ENCODE assay signal across 8 cellular contexts in the genomic region with DNA sequence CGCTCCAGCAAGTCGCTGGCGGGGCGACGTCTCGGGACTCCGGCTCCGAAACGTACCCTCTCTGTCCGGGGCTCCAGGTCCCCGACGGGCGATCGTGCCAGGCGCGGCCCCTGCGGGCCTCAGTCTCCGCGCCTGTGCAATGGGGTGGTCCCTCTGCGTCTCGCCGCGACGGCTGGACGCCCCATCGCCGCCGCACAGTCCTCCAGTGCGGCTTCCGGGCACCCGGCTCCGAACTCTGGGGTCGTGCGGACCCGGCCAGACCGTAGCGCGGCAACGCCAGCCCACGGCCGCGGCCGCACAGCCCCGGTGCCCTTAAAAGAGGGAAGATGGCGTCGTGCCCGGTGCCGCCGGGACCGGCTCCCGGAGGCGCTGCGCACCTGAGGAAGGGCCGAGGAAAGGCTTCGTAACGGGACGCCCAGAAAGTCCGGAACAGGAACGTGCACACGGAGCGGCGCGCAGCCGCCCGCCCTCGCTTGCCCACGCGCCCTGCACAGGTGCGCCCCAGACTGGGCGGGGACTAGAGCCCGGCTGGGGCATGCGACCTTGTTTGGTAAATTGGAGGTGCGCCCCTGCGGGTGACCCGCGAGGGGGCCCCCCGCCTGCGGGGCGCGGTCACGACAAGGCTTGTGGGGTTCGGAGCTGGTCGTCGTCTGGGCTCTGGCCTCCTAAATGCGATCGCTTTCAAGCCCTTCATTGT. TPM values are rescaled to one million over a fixed set of nuclear protein-coding genes. Genes with fewer than 3 reads are reported as not detected.
DNase-seq lines count a peak whose midpoint lies in the region; ATAC-seq, FAIRE-seq and TF ChIP-seq lines count a peak whose summit lies in the region.

No MANE protein-coding gene starts in this region.

- no peaks in the 10 kb centered on the region for H3K9me3 Mint-ChIP-seq in natural killer cell treated with Interleukin-12 subunit alpha and Interleukin-12 subunit beta and Interleukin-15 and Interleukin-18, amount 100 ng/mL, for 72 hours

- H3K4me1 ChIP-seq in DND-41 (ENCODE audit: insufficient read depth, low read length) (peaks cover 10% of the 10 kb centered on the region), endothelial cell of umbilical vein (ENCODE audit: control insufficient read depth, extremely low read depth, insufficient read depth, low read length) (no peaks in the 10 kb centered on the region), aorta (ENCODE audit: control insufficient read depth in 1 of 2, insufficient read depth in 2 of 2, low read length in 2 of 2) (no peaks in the 10 kb centered on the region)

- H3K79me2 ChIP-seq in DND-41 (ENCODE audit: insufficient read depth, low read length): no peaks in the 10 kb centered on the region
- no peaks in the 10 kb centered on the region for H3K79me2 ChIP-seq in endothelial cell of umbilical vein (ENCODE audit: control insufficient read depth, insufficient read depth, low read length)

- ATAC-seq in DND-41 (ENCODE audit: insufficient read depth, low read depth) (peak; percentile 49), aorta (ENCODE audit: low FRiP score) (peak; percentile 34), GM18517 (IDR thresholded peaks at IDR 0.05; ENCODE audit: unreplicated experiment) (no peak)
- ATAC-seq in natural killer cell treated with Interleukin-12 subunit alpha and Interleukin-12 subunit beta and Interleukin-15 and Interleukin-18, amount 100 ng/mL, for 72 hours: peak; percentile 62 to 75

- no peaks in the 10 kb centered on the region for H3K36me3 Mint-ChIP-seq in natural killer cell treated with Interleukin-12 subunit alpha and Interleukin-12 subunit beta and Interleukin-15 and Interleukin-18, amount 100 ng/mL, for 72 hours

- H3K4me3 ChIP-seq in DND-41 (ENCODE audit: low read depth in 1 of 2, low read length in 2 of 2) (peak overlapping the region in 1 of 2 experiments; percentile 32; a peak in 2 of 4 replicates), HL-60 (replicated peaks; ENCODE audit: insufficient read depth, low read length) (peak overlapping the region; percentile 72), endothelial cell of umbilical vein (replicated peaks in 1 of 3; ENCODE audit: insufficient read depth in 1 of 3, low read depth in 1 of 3, low read length in 3 of 3) (peak overlapping the region; percentile 19 to 51 (median 50)), aorta (ENCODE audit: low read length in 2 of 2) (peak overlapping the region; percentile 18 to 19)

- dilution Hi-C loops in endothelial cell of umbilical vein (cut with MboI; ENCODE audit: extremely low pct_ligation_motif_present, low sequenced_read_pairs): no loop called here

- TF ChIP-seq POLR2A in endothelial cell of umbilical vein (IDR thresholded peaks at IDR 0.05; ENCODE audit: low read depth, low read length): no peak

- FAIRE-seq in endothelial cell of umbilical vein (lab: Jason Lieb, UNC): no peak

- CTCF ChIA-PET in endothelial cell of umbilical vein (lab: Charles Lee): interaction anchor here (0.9 to 3.6 kb wide), 5 partner anchors 13 to 118 kb away, joined by 4 to 17 read pairs (median 5); no protein-coding TSS in a partner anchor

- H3K9me3 ChIP-seq in DND-41 (ENCODE audit: insufficient read depth, low read length, severe bottlenecking) (no peaks in the 10 kb centered on the region), endothelial cell of umbilical vein (replicated peaks; ENCODE audit: control insufficient read depth, insufficient read depth, low read length) (no peaks in the 10 kb centered on the region), aorta (ENCODE audit: control insufficient read depth, low read length) (no peaks in the 10 kb centered on the region)

- H3K4me1 Mint-ChIP-seq in natural killer cell treated with Interleukin-12 subunit alpha and Interleukin-12 subunit beta and Interleukin-15 and Interleukin-18, amount 100 ng/mL, for 72 hours (ENCODE audit: low read depth in 2 of 2): peaks cover 0 to 3% of the 10 kb centered on the region in 2 donors

- no peak overlapping the region for H3K9ac ChIP-seq in DND-41 (ENCODE audit: low read depth, low read length)
- peak overlapping the region; percentile 7 for H3K9ac ChIP-seq in endothelial cell of umbilical vein (replicated peaks; ENCODE audit: extremely low read depth, insufficient read depth, low read length)

- POLR2A ChIA-PET in endothelial cell of umbilical vein (lab: Charles Lee): interaction anchor here (0.9 kb wide), 1 partner anchor 496 kb away, joined by 3 read pairs; no protein-coding TSS in a partner anchor

- peaks cover 0 to 7% of the 10 kb centered on the region in 2 donors for H3K27me3 Mint-ChIP-seq in natural killer cell treated with Interleukin-12 subunit alpha and Interleukin-12 subunit beta and Interleukin-15 and Interleukin-18, amount 100 ng/mL, for 72 hours

- no peak for DNase-seq in DND-41
- DNase-seq in HL-60 (ENCODE audit: low read depth in 1 of 2, low spot score in 1 of 2): peak in 1 of 2 experiments; percentile 52
- DNase-seq in activated CD4-positive, alpha-beta T cell treated with anti-CD3 and anti-CD28 coated beads, Interleukin-2, amount 50 U/mL, for 1 hour: peak; percentile 43
- DNase-seq in endothelial cell of umbilical vein (ENCODE audit: low read depth, low spot score): no peak
- DNase-seq in natural killer cell treated with Interleukin-12 subunit alpha and Interleukin-12 subunit beta and Interleukin-15 and Interleukin-18, amount 100 ng/mL, for 72 hours (ENCODE audit: low spot score): no peak
- no peak for DNase-seq in aorta
- DNase-seq in HuH-7.5 (ENCODE audit: low spot score): no peak

- H3K27ac Mint-ChIP-seq in natural killer cell treated with Interleukin-12 subunit alpha and Interleukin-12 subunit beta and Interleukin-15 and Interleukin-18, amount 100 ng/mL, for 72 hours: no peak overlapping the region

- H3K27ac ChIP-seq in DND-41 (ENCODE audit: low read length) (no peak overlapping the region), HL-60 (replicated peaks) (peak overlapping the region; percentile 21), endothelial cell of umbilical vein (ENCODE audit: insufficient read depth, low read depth, low read length) (no peak overlapping the region), aorta (ENCODE audit: low read depth in 1 of 2, low read length in 2 of 2) (no peak overlapping the region)

- H3K36me3 ChIP-seq in DND-41 (ENCODE audit: insufficient read depth, low read length): no peaks in the 10 kb centered on the region
- no peaks in the 10 kb centered on the region for H3K36me3 ChIP-seq in endothelial cell of umbilical vein (ENCODE audit: control insufficient read depth in 2 of 2, extremely low read depth in 1 of 2, insufficient read depth in 2 of 2, low read length in 2 of 2)
- H3K36me3 ChIP-seq in aorta (ENCODE audit: control insufficient read depth in 1 of 2, insufficient read depth in 2 of 2, low read length in 1 of 2): no peaks in the 10 kb centered on the region

- no peak for TF ChIP-seq CTCF in DND-41 (IDR thresholded peaks at IDR 0.05; ENCODE audit: borderline replicate concordance, extremely low read depth, low read length, poor library complexity, severe bottlenecking)
- TF ChIP-seq CTCF in HL-60 (IDR thresholded peaks at IDR 0.05; ENCODE audit: insufficient read depth, low read length): no peak
- TF ChIP-seq CTCF in endothelial cell of umbilical vein (IDR thresholded peaks at IDR 0.05; ENCODE audit: extremely low read depth in 1 of 2, insufficient read depth in 1 of 2, low read depth in 1 of 2, low read length in 2 of 2): no peak

- intact Hi-C loops in endothelial cell of umbilical vein (cut with micrococcal nuclease) (loop anchor here (2.0 kb wide), 1 partner anchor 26 kb away; no protein-coding TSS in a partner anchor), aorta (cut with DNase I) (no loop called here)

- peak overlapping the region; percentile 56 for H3K4me2 ChIP-seq in DND-41 (ENCODE audit: insufficient read depth, low read length)
- peak overlapping the region; percentile 76 for H3K4me2 ChIP-seq in endothelial cell of umbilical vein (ENCODE audit: insufficient read depth, low read length)

- no peaks in the 10 kb centered on the region for H3K9me1 ChIP-seq in endothelial cell of umbilical vein (replicated peaks; ENCODE audit: control insufficient read depth, extremely low read depth, insufficient read depth, low read length)

- H2AFZ ChIP-seq in DND-41 (ENCODE audit: low read depth, low read length): no peak overlapping the region
- H2AFZ ChIP-seq in endothelial cell of umbilical vein (ENCODE audit: low read depth, low read length): peak overlapping the region; percentile 91

- H3K4me3 Mint-ChIP-seq in natural killer cell treated with Interleukin-12 subunit alpha and Interleukin-12 subunit beta and Interleukin-15 and Interleukin-18, amount 100 ng/mL, for 72 hours: peak overlapping the region; percentile 69

- 5% methylated on average over 84 to 86 of the region's 86 CpGs for WGBS in aorta, 2 donors

- no TSS peak for BruUV-seq in endothelial cell of umbilical vein (replicated peaks; lab: Mats Ljungman, UMichigan)

- H4K20me1 ChIP-seq in DND-41 (ENCODE audit: insufficient read depth, low read length) (peaks cover 10% of the 10 kb centered on the region; the same call in 1 of the 2 replicates), endothelial cell of umbilical vein (replicated peaks; ENCODE audit: control insufficient read depth, extremely low read depth, insufficient read depth, low read length) (no peaks in the 10 kb centered on the region)

- H3K27me3 ChIP-seq in DND-41 (ENCODE audit: insufficient read depth, low read length, poor library complexity) (peaks cover 40% of the 10 kb centered on the region), HL-60 (ENCODE audit: insufficient read depth, poor library complexity, severe bottlenecking) (no peaks in the 10 kb centered on the region), endothelial cell of umbilical vein (ENCODE audit: control insufficient read depth in 2 of 2, insufficient read depth in 2 of 2, low read length in 2 of 2) (peaks cover 16 to 26% of the 10 kb centered on the region in 2 experiments), aorta (ENCODE audit: control insufficient read depth in 1 of 2, insufficient read depth in 2 of 2, low read length in 1 of 2) (no peaks in the 10 kb centered on the region)

RNA-seq across cellular contexts. Expression of a gene that starts 0.5 kb away (rescaled TPM):
- 0.49 TPM in 1 of 2 replicates, not detected in the other for total RNA-seq in endothelial cell of umbilical vein
- polyA plus RNA-seq in endothelial cell of umbilical vein: 0.57 and 0.95 TPM in 2 replicates
- 0.19 and 0.55 TPM in 2 replicates for polyA plus RNA-seq in endothelial cell of umbilical vein (2011; cell fraction: cytosol; rRNA removed)
- polyA plus RNA-seq in endothelial cell of umbilical vein (2011; cell fraction: nucleus; rRNA removed): 0.17 and 0.21 TPM in 2 replicates
- 0.23 and 0.44 TPM in 2 replicates for polyA plus RNA-seq in endothelial cell of umbilical vein (2012)
- polyA minus RNA-seq in endothelial cell of umbilical vein: not detected in 2 replicates
- polyA minus RNA-seq in endothelial cell of umbilical vein (2011; cell fraction: cytosol; rRNA and poly(A)+ RNA removed): 2.5 TPM
- polyA minus RNA-seq in endothelial cell of umbilical vein (2011; cell fraction: nucleus; rRNA and poly(A)+ RNA removed): not detected in 2 replicates
- not detected for total RNA-seq in natural killer cell treated with Interleukin-12 subunit alpha and Interleukin-12 subunit beta and Interleukin-15 and Interleukin-18, amount 100 ng/mL, for 72 hours
- not detected for total RNA-seq in aorta
- 1 to 10 TPM in 1 of 2 donors, under 1 TPM in 1; 0.23 to 1.6 TPM for polyA plus RNA-seq in aorta

RNA-seq across cellular contexts. Expression of a gene that starts 21.9 kb away (rescaled TPM):
- total RNA-seq in endothelial cell of umbilical vein: 9.0 and 11.2 TPM in 2 replicates
- polyA plus RNA-seq in endothelial cell of umbilical vein: 16.3 and 17.0 TPM in 2 replicates
- 16.8 and 16.9 TPM in 2 replicates for polyA plus RNA-seq in endothelial cell of umbilical vein (2011; cell fraction: cytosol; rRNA removed)
- polyA plus RNA-seq in endothelial cell of umbilical vein (2011; cell fraction: nucleus; rRNA removed): 8.7 and 9.5 TPM in 2 replicates
- 10.9 and 11.2 TPM in 2 replicates for polyA plus RNA-seq in endothelial cell of umbilical vein (2012)
- polyA minus RNA-seq in endothelial cell of umbilical vein: 13.4 and 13.8 TPM in 2 replicates
- not detected for polyA minus RNA-seq in endothelial cell of umbilical vein (2011; cell fraction: cytosol; rRNA and poly(A)+ RNA removed)
- polyA minus RNA-seq in endothelial cell of umbilical vein (2011; cell fraction: nucleus; rRNA and poly(A)+ RNA removed): 2.4 and 2.7 TPM in 2 replicates
- total RNA-seq in natural killer cell treated with Interleukin-12 subunit alpha and Interleukin-12 subunit beta and Interleukin-15 and Interleukin-18, amount 100 ng/mL, for 72 hours: 1 to 10 TPM in 1 of 2 donors, under 1 TPM in 1; 0.95 to 2.6 TPM
- 1 to 10 TPM; 3.0 to 5.9 TPM for total RNA-seq in aorta
- polyA plus RNA-seq in aorta: 1 to 10 TPM; 4.5 to 5.8 TPM

RNA-seq across cellular contexts. Expression of a gene that starts 32.1 kb away (rescaled TPM):
- total RNA-seq in endothelial cell of umbilical vein (16.9 and 17.8 TPM in 2 replicates), aorta (10 to 100 TPM in 1 of 2 donors, 1 to 10 TPM in 1; 9.8 to 10.0 TPM)
- polyA plus RNA-seq in endothelial cell of umbilical vein (23.2 and 26.9 TPM in 2 replicates), aorta (10 to 100 TPM in 1 of 2 donors, 1 to 10 TPM in 1; 6.5 to 12.8 TPM)
- polyA plus RNA-seq in endothelial cell of umbilical vein (2011; cell fraction: cytosol; rRNA removed): 20.4 and 23.3 TPM in 2 replicates
- 12.8 and 13.3 TPM in 2 replicates for polyA plus RNA-seq in endothelial cell of umbilical vein (2011; cell fraction: nucleus; rRNA removed)
- 11.5 and 11.9 TPM in 2 replicates for polyA plus RNA-seq in endothelial cell of umbilical vein (2012)
- polyA minus RNA-seq in endothelial cell of umbilical vein: 10.4 and 17.9 TPM in 2 replicates
- 13.8 TPM for polyA minus RNA-seq in endothelial cell of umbilical vein (2011; cell fraction: cytosol; rRNA and poly(A)+ RNA removed)
- polyA minus RNA-seq in endothelial cell of umbilical vein (2011; cell fraction: nucleus; rRNA and poly(A)+ RNA removed): 7.7 and 9.5 TPM in 2 replicates
- 10 to 100 TPM; 11.6 to 23.9 TPM for total RNA-seq in natural killer cell treated with Interleukin-12 subunit alpha and Interleukin-12 subunit beta and Interleukin-15 and Interleukin-18, amount 100 ng/mL, for 72 hours

RNA-seq across cellular contexts. Expression of a gene that starts 40.3 kb away (rescaled TPM):
- total RNA-seq in endothelial cell of umbilical vein: 328 and 346 TPM in 2 replicates
- polyA plus RNA-seq in endothelial cell of umbilical vein: 720 and 1,228 TPM in 2 replicates
- 330 and 448 TPM in 2 replicates for polyA plus RNA-seq in endothelial cell of umbilical vein (2011; cell fraction: cytosol; rRNA removed)
- polyA plus RNA-seq in endothelial cell of umbilical vein (2011; cell fraction: nucleus; rRNA removed): 114 and 133 TPM in 2 replicates
- 151 and 361 TPM in 2 replicates for polyA plus RNA-seq in endothelial cell of umbilical vein (2012)
- 76.8 and 89.2 TPM in 2 replicates for polyA minus RNA-seq in endothelial cell of umbilical vein
- polyA minus RNA-seq in endothelial cell of umbilical vein (2011; cell fraction: cytosol; rRNA and poly(A)+ RNA removed): 71.9 TPM
- polyA minus RNA-seq in endothelial cell of umbilical vein (2011; cell fraction: nucleus; rRNA and poly(A)+ RNA removed): 19.2 and 32.9 TPM in 2 replicates
- total RNA-seq in natural killer cell treated with Interleukin-12 subunit alpha and Interleukin-12 subunit beta and Interleukin-15 and Interleukin-18, amount 100 ng/mL, for 72 hours: 100 to 1,000 TPM in 1 of 2 donors, 10 to 100 TPM in 1; 76.4 to 110 TPM
- total RNA-seq in aorta: 100 to 1,000 TPM in 1 of 2 donors, 10 to 100 TPM in 1; 88.7 to 120 TPM
- 100 to 1,000 TPM; 287 to 311 TPM for polyA plus RNA-seq in aorta
